ENCODE assay signal across 13 cellular contexts in the genomic region with DNA sequence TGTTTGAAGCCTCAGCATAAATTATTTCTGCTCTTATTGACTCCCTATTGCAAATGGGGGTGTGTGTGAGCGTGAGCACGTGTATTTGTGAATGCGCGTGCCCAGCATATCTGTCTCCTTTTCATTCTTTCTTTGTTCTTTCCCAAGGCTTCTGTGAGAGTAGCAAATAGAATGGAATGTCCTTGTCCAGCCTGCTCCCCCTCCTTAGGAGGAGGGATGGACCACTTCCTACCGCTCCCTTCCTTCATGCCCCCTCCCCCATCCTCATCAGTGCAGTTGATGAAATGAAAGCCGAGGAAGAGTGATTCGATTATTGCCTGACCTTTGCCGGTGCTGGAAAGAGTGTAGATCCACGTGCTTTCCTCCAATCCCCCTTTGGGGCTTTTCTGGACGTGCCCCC.
DNase-seq lines count a peak whose midpoint lies in the region; ATAC-seq and TF ChIP-seq lines count a peak whose summit lies in the region.
"Had no signal": no experiment of that assay in that cellular context is flagged by ENCODE, and none has a peak within 500 bp of the region (broad histone marks: within the 10 kb centered on the region; RNA-seq: fewer than 3 reads in every experiment).

No MANE protein-coding gene starts in this region.

- TF ChIP-seq POLR2A in breast epithelium (IDR thresholded peaks at IDR 0.05) (no peak), Peyer's patch (IDR thresholded peaks at IDR 0.05) (no peak)

- no TSS peak for BruUV-seq in mammary epithelial cell (replicated peaks; lab: Mats Ljungman, UMichigan)

- CTCF ChIA-PET in mammary epithelial cell (lab: Charles Lee; ENCODE audit: low non-redundant PET), result no interaction called here

- ATAC-seq in thoracic aorta (ENCODE audit: insufficient number of reproducible peaks, low FRiP score, low read depth), result no peak

- no peaks in the 10 kb centered on the region for H3K9me3 ChIP-seq in breast epithelium
- H3K9me3 ChIP-seq in mammary epithelial cell (replicated peaks; ENCODE audit: insufficient read depth, low read length), result no peaks in the 10 kb centered on the region
- H3K9me3 ChIP-seq in thoracic aorta, result no peaks in the 10 kb centered on the region
- no peaks in the 10 kb centered on the region for H3K9me3 ChIP-seq in Peyer's patch

- no peaks in the 10 kb centered on the region for H3K36me3 ChIP-seq in breast epithelium
- H3K36me3 ChIP-seq in mammary epithelial cell (ENCODE audit: insufficient read depth, low read length), result no peaks in the 10 kb centered on the region
- H3K36me3 ChIP-seq in thoracic aorta, result no peaks in the 10 kb centered on the region
- H3K36me3 ChIP-seq in Peyer's patch, result no peaks in the 10 kb centered on the region

- intact Hi-C loops in breast epithelium (cut with DNase I; ENCODE audit: low total_unique reads) (no loop called here), mammary epithelial cell (cut with micrococcal nuclease) (no loop called here), dorsolateral prefrontal cortex (cut with DNase I) (loop anchor here (5.0 to 10.0 kb wide), 4 partner anchors 34 to 434 kb away; partner anchors contain the start of gene KLF7 (in 1 of the 2))

- H3K27ac ChIP-seq in breast epithelium (peak overlapping the region in 1 of 2 donors; percentile 52), mammary epithelial cell (ENCODE audit: insufficient read depth, low read depth, low read length) (no peak overlapping the region), dorsolateral prefrontal cortex (peak overlapping the region; percentile 6 to 90 (median 79)), thoracic aorta (no peak overlapping the region), Peyer's patch (no peak overlapping the region)

- peak overlapping the region; percentile 7 to 51 (median 27) for H3K4me3 ChIP-seq in breast epithelium
- H3K4me3 ChIP-seq in mammary epithelial cell (replicated peaks in 1 of 3; ENCODE audit: insufficient read depth in 1 of 3, low read depth in 2 of 3, low read length in 3 of 3), result no peak overlapping the region
- peak overlapping the region; percentile 2 to 71 (median 48) for H3K4me3 ChIP-seq in dorsolateral prefrontal cortex
- peak overlapping the region; percentile 63 for H3K4me3 ChIP-seq in thoracic aorta
- no peak overlapping the region for H3K4me3 ChIP-seq in Peyer's patch

- H3K4me1 ChIP-seq in breast epithelium (no peaks in the 10 kb centered on the region), mammary epithelial cell (ENCODE audit: insufficient read depth, low read length) (peaks cover 6% of the 10 kb centered on the region), thoracic aorta (ENCODE audit: control insufficient read depth in 1 of 2, low read depth in 2 of 2) (peaks cover 10 to 15% of the 10 kb centered on the region in 2 donors), Peyer's patch (no peaks in the 10 kb centered on the region)

- H4K20me1 ChIP-seq in mammary epithelial cell (ENCODE audit: insufficient read depth, low read length), result no peaks in the 10 kb centered on the region

- H2AFZ ChIP-seq in mammary epithelial cell (ENCODE audit: low read depth, low read length), result no peak overlapping the region

- in situ Hi-C loops in mammary epithelial cell (cut with MboI; ENCODE audit: low sequenced_read_pairs in 2 of 2), result no loop called here

- no peak overlapping the region for H3K4me2 ChIP-seq in mammary epithelial cell (ENCODE audit: insufficient read depth, low read depth, low read length)

- H3K27me3 ChIP-seq in breast epithelium (no peaks in the 10 kb centered on the region), mammary epithelial cell (ENCODE audit: insufficient read depth, low read length) (no peaks in the 10 kb centered on the region), dorsolateral prefrontal cortex (no peaks in the 10 kb centered on the region), thoracic aorta (replicated peaks; ENCODE audit: insufficient read depth) (no peaks in the 10 kb centered on the region), Peyer's patch (no peaks in the 10 kb centered on the region)

- dilution Hi-C loops in mammary epithelial cell (cut with HindIII; ENCODE audit: low sequenced_read_pairs), result no loop called here

- TF ChIP-seq CTCF in breast epithelium (IDR thresholded peaks at IDR 0.05) (no peak), mammary epithelial cell (conservative IDR thresholded peaks at IDR 0.05 in 1 of 2, IDR thresholded peaks at IDR 0.05 in 1 of 2; ENCODE audit: extremely low read depth in 1 of 2, insufficient read depth in 1 of 2, low read depth in 1 of 2, low read length in 2 of 2) (no peak), dorsolateral prefrontal cortex (IDR thresholded peaks at IDR 0.05 in 54 of 56, conservative IDR thresholded peaks at IDR 0.05 in 2 of 56; ENCODE audit: low read depth in 1 of 56, partially characterized antibody in 56 of 56) (no peak), thoracic aorta (IDR thresholded peaks at IDR 0.05) (no peak), Peyer's patch (IDR thresholded peaks at IDR 0.05) (no peak)

- no peak overlapping the region for H3K9ac ChIP-seq in mammary epithelial cell (ENCODE audit: insufficient read depth, low read length)

- 100% methylated on average over 5 of the region's 10 CpGs for WGBS in mammary epithelial cell (ENCODE audit: low coverage, missing lambda C conversion rate)

- DNase-seq in breast epithelium (ENCODE audit: low spot score in 2 of 2) (no peak), mammary epithelial cell (no peak), dorsolateral prefrontal cortex (no peak), midbrain (lab: John Stamatoyannopoulos, UW) (peak; percentile 30), thoracic aorta (ENCODE audit: low spot score) (no peak), NCI-H226 (no peak), Peyer's patch (no peak), NCI-H2081 treated with DMSO at 0.1 percent for 48 hours (lab: John Stamatoyannopoulos, UW) (no peak)
- DNase-seq: activated T-cell treated with anti-CD3 and anti-CD28 coated beads, Interleukin-2, amount 50 U/mL, for 48 hours; CD4-positive, alpha-beta memory T cell; KBM-7; NCI-H1092; occipital lobe had no signal

- no peaks in the 10 kb centered on the region for H3K79me2 ChIP-seq in mammary epithelial cell (ENCODE audit: insufficient read depth, low read length)

Comparison
In these comparisons a context has a peak if more than half of its experiments do, and no peak if none do; other contexts are left out.
1. H3K4me3 ChIP-seq: peak in breast epithelium (3 of 3), dorsolateral prefrontal cortex (59 of 59) and thoracic aorta (single experiment); none in mammary epithelial cell (0 of 3) and Peyer's patch (0 of 4).
2. H3K27ac ChIP-seq: peak in dorsolateral prefrontal cortex (59 of 59); none in mammary epithelial cell (single experiment), thoracic aorta (0 of 2) and Peyer's patch (0 of 4).
3. intact Hi-C loops: an anchor here in dorsolateral prefrontal cortex (5.0 to 10.0 kb wide); none called in breast epithelium and mammary epithelial cell.